30 cellular contexts compared by ENCODE assay signal in the genomic region with DNA sequence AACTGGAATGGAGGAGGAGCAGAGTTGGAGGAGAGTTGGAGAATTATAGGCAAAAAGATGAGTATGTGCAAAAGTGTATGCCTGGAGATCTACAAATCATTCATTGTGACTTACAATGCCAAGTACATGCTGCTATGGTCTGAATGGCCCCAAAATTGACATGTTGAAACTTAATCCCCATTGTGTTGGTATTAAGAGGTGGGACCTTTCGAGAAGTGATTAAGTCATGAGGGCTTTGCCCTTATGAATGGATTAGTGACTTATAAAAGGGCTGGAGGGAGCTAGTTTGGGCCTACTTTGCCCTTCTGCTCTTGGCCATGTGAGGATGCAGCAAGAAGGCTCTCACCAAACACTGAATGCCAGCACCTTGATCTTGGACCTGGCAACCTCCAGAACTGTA.
"Had no signal": no experiment of that assay in that cellular context is flagged by ENCODE, and none has a peak within 500 bp of the region (broad histone marks: within the 10 kb centered on the region; RNA-seq: fewer than 3 reads in every experiment).

No MANE protein-coding gene starts in this region.

- DNase-seq: activated B cell treated with CpG ODN at 0.5 μM for 24 hours; activated CD4-positive, alpha-beta memory T cell treated with anti-CD3 and anti-CD28 coated beads, Interleukin-2, amount 10 ng/mL, durations not matched to agents 7 days and 5 days; activated CD4-positive, alpha-beta T cell treated with anti-CD3 and anti-CD28 coated beads, Interleukin-2, amount 10 ng/mL, durations not matched to agents 7 days and 5 days; activated CD4-positive, alpha-beta T cell treated with anti-CD3 and anti-CD28 coated beads, Interleukin-2, amount 50 U/mL, for 4 hours; activated CD8-positive, alpha-beta memory T cell treated with anti-CD3 and anti-CD28 coated beads, Interleukin-2, amount 50 U/mL, for 48 hours; activated gamma-delta T cell; activated naive CD4-positive, alpha-beta T cell; activated naive CD4-positive, alpha-beta T cell treated with anti-CD3 and anti-CD28 coated beads, Interleukin-2, amount 10 ng/mL, durations not matched to agents 7 days and 5 days; activated naive CD8-positive, alpha-beta T cell treated with anti-CD3 and anti-CD28 coated beads, Interleukin-2, amount 10 ng/mL, durations not matched to agents 7 days and 5 days; activated T-cell treated with anti-CD3 and anti-CD28 coated beads for 4 hours; activated T-cell treated with anti-CD3 and anti-CD28 coated beads, Interleukin-2, amount 50 U/mL, for 24 hours; activated T-cell treated with anti-CD3 and anti-CD28 coated beads, Interleukin-2, amount 50 U/mL, for 72 hours; caudate nucleus; colonic mucosa; effector CD8-positive, alpha-beta T cell; endodermal cell; foreskin keratinocyte; gastrocnemius medialis; glutamatergic neuron; heart left ventricle; T-helper 1 cell; T-helper 17 cell; T1000; WERI-Rb-1 had no signal

- H3K4me3 ChIP-seq: ascending aorta, colonic mucosa, esophagus muscularis mucosa, gastrocnemius medialis, heart left ventricle had no signal

- H3K27me3 ChIP-seq: ascending aorta, esophagus muscularis mucosa, foreskin keratinocyte, gastrocnemius medialis, heart left ventricle had no signal

- H3K4me1 Mint-ChIP-seq: activated B cell treated with CpG ODN at 0.5 μM for 24 hours, brain had no signal

- H3K36me3 ChIP-seq: ascending aorta, colonic mucosa, esophagus muscularis mucosa, gastrocnemius medialis, heart left ventricle, WERI-Rb-1 had no signal

- ATAC-seq: activated CD4-positive, CD25-positive, alpha-beta regulatory T cell treated with anti-CD3 and anti-CD28 coated beads, Interleukin-2, amount 50 U/mL, for 24 hours; activated naive CD4-positive, alpha-beta T cell treated with anti-CD3 and anti-CD28 coated beads, Interleukin-2, amount 50 U/mL, for 72 hours; activated T-cell treated with anti-CD3 and anti-CD28 coated beads, Interleukin-2, amount 50 U/mL, for 72 hours; foreskin keratinocyte; gastrocnemius medialis; heart left ventricle; T-helper 17 cell had no signal

- H3K27me3 Mint-ChIP-seq: activated T-cell treated with anti-CD3 and anti-CD28 coated beads, Interleukin-2, amount 50 U/mL, for 24 hours; T-helper 17 cell had no signal

- H3K9me3 Mint-ChIP-seq: activated B cell treated with CpG ODN at 0.5 μM for 24 hours; activated CD4-positive, alpha-beta memory T cell treated with anti-CD3 and anti-CD28 coated beads, Interleukin-2, amount 10 ng/mL, durations not matched to agents 7 days and 5 days; activated naive CD4-positive, alpha-beta T cell treated with anti-CD3 and anti-CD28 coated beads, Interleukin-2, amount 10 ng/mL, durations not matched to agents 7 days and 5 days; activated naive CD8-positive, alpha-beta T cell treated with anti-CD3 and anti-CD28 coated beads, Interleukin-2, amount 10 ng/mL, durations not matched to agents 7 days and 5 days; activated T-cell treated with anti-CD3 and anti-CD28 coated beads, Interleukin-2, amount 50 U/mL, for 24 hours; brain; endodermal cell; T-helper 2 cell treated with Interferon-gamma antibody and Interleukin-4, amounts not matched to agents 5 μg/mL and 100 μg/mL, for 36 hours had no signal

- H3K27ac Mint-ChIP-seq: activated B cell treated with CpG ODN at 0.5 μM for 24 hours; activated CD4-positive, alpha-beta memory T cell treated with anti-CD3 and anti-CD28 coated beads, Interleukin-2, amount 10 ng/mL, durations not matched to agents 7 days and 5 days; activated CD4-positive, alpha-beta T cell treated with anti-CD3 and anti-CD28 coated beads, Interleukin-2, amount 10 ng/mL, durations not matched to agents 7 days and 5 days; activated naive CD4-positive, alpha-beta T cell treated with anti-CD3 and anti-CD28 coated beads, Interleukin-2, amount 10 ng/mL, durations not matched to agents 7 days and 5 days; activated naive CD4-positive, alpha-beta T cell treated with anti-CD3 and anti-CD28 coated beads, Interleukin-2, amount 50 U/mL, for 72 hours; activated naive CD8-positive, alpha-beta T cell treated with anti-CD3 and anti-CD28 coated beads, Interleukin-2, amount 10 ng/mL, durations not matched to agents 7 days and 5 days; activated T-cell treated with anti-CD3 and anti-CD28 coated beads, Interleukin-2, amount 50 U/mL, for 24 hours; activated T-cell treated with anti-CD3 and anti-CD28 coated beads, Interleukin-2, amount 50 U/mL, for 72 hours; brain; endodermal cell; T-helper 17 cell; T-helper 2 cell treated with Interferon-gamma antibody and Interleukin-4, amounts not matched to agents 5 μg/mL and 100 μg/mL, for 36 hours had no signal

- H3K36me3 Mint-ChIP-seq: activated naive CD4-positive, alpha-beta T cell treated with anti-CD3 and anti-CD28 coated beads, Interleukin-2, amount 10 ng/mL, durations not matched to agents 7 days and 5 days; activated naive CD4-positive, alpha-beta T cell treated with anti-CD3 and anti-CD28 coated beads, Interleukin-2, amount 50 U/mL, for 72 hours; brain had no signal

- H3K4me3 Mint-ChIP-seq: activated B cell treated with CpG ODN at 0.5 μM for 24 hours; activated CD4-positive, alpha-beta memory T cell treated with anti-CD3 and anti-CD28 coated beads, Interleukin-2, amount 10 ng/mL, durations not matched to agents 7 days and 5 days; activated CD4-positive, alpha-beta T cell treated with anti-CD3 and anti-CD28 coated beads, Interleukin-2, amount 10 ng/mL, durations not matched to agents 7 days and 5 days; activated naive CD4-positive, alpha-beta T cell treated with anti-CD3 and anti-CD28 coated beads, Interleukin-2, amount 10 ng/mL, durations not matched to agents 7 days and 5 days; activated naive CD8-positive, alpha-beta T cell treated with anti-CD3 and anti-CD28 coated beads, Interleukin-2, amount 10 ng/mL, durations not matched to agents 7 days and 5 days; activated T-cell treated with anti-CD3 and anti-CD28 coated beads, Interleukin-2, amount 50 U/mL, for 24 hours; activated T-cell treated with anti-CD3 and anti-CD28 coated beads, Interleukin-2, amount 50 U/mL, for 72 hours; brain; endodermal cell; T-helper 17 cell; T-helper 2 cell treated with Interferon-gamma antibody and Interleukin-4, amounts not matched to agents 5 μg/mL and 100 μg/mL, for 36 hours had no signal
